In genomic region chrX:136146614-136147319, GRCh38 we compare ENCODE assay signal across 1 cellular context.
TF ChIP-seq lines count a peak whose summit lies in the region.

No MANE protein-coding gene starts in this region.

TF ChIP-seq in IMR-90, 13 proteins besides CTCF, POLR2A, EP300 and RAD21 (continued from another document):
- TF ChIP-seq, protein P1, sequence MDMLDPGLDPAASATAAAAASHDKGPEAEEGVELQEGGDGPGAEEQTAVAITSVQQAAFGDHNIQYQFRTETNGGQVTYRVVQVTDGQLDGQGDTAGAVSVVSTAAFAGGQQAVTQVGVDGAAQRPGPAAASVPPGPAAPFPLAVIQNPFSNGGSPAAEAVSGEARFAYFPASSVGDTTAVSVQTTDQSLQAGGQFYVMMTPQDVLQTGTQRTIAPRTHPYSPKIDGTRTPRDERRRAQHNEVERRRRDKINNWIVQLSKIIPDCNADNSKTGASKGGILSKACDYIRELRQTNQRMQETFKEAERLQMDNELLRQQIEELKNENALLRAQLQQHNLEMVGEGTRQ (IDR thresholded peaks at IDR 0.05; ENCODE audit: low read depth, low read length): no peak
- no peak for TF ChIP-seq FOS (IDR thresholded peaks at IDR 0.05; ENCODE audit: low read depth, low read length)
- no peak for TF ChIP-seq MAFK (IDR thresholded peaks at IDR 0.05; ENCODE audit: low read depth, low read length)
TF ChIP-seq in IMR-90: peak in this region for 0.
